In the genomic region with DNA sequence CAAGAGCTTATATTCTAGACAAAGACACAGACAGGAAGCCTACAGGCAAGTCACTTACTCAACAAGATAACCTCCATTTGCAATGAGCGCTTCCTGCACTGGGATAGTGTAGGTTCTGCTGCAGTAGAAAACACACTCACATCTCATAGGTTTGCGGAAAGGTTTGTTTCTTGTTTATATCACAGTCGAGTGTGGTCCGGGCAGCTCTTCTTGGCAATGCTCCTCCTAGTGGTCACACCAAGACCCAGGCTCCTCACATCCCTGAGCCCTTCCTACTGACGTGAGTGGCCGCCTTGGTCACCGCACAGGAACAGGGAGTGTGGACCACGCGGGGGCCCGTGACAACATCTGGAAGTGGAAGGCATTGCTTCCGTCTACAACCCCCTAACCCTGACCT, we compare ENCODE assay signal across 9 cellular contexts. TPM values are rescaled to one million over a fixed set of nuclear protein-coding genes. Genes with fewer than 3 reads are reported as not detected.
DNase-seq lines count a peak whose midpoint lies in the region; ATAC-seq, FAIRE-seq and TF ChIP-seq lines count a peak whose summit lies in the region.
"Had no signal": no experiment of that assay in that cellular context is flagged by ENCODE, and none has a peak within 500 bp of the region (broad histone marks: within the 10 kb centered on the region; RNA-seq: fewer than 3 reads in every experiment).

No MANE protein-coding gene starts in this region.

- H3K36me3 Mint-ChIP-seq in CD4-positive, alpha-beta memory T cell: no peaks in the 10 kb centered on the region

- TF ChIP-seq CTCF in AG10803 (conservative IDR thresholded peaks at IDR 0.05; ENCODE audit: low read length) (peak; percentile 34), HFF-Myc (IDR thresholded peaks at IDR 0.05; ENCODE audit: low read depth, low read length, missing control alignments) (peak; percentile 68), left lung (IDR thresholded peaks at IDR 0.05) (peak in 1 of 2 donors; percentile 33)

- H3K4me1 ChIP-seq in adipocyte (ENCODE audit: control insufficient read depth, insufficient read depth, low read length): no peaks in the 10 kb centered on the region
- H3K4me1 ChIP-seq in left lung: no peaks in the 10 kb centered on the region
- no peaks in the 10 kb centered on the region for H3K4me1 ChIP-seq in CD4-positive, alpha-beta memory T cell (ENCODE audit: insufficient read depth, low read length)

- no peak overlapping the region for H3K27ac Mint-ChIP-seq in CD4-positive, alpha-beta memory T cell

- POLR2A ChIA-PET in CD4-positive, alpha-beta memory T cell (lab: Charles Lee; ENCODE audit: partially characterized antibody): no interaction called here

- H3K4me3 ChIP-seq in AG10803 (ENCODE audit: low read length): no peak overlapping the region
- no peak overlapping the region for H3K4me3 ChIP-seq in HFF-Myc (replicated peaks; ENCODE audit: low read depth, low read length)
- H3K4me3 ChIP-seq in adipocyte (ENCODE audit: low read length): no peak overlapping the region
- no peak overlapping the region for H3K4me3 ChIP-seq in left lung
- no peak overlapping the region for H3K4me3 ChIP-seq in CD4-positive, alpha-beta memory T cell (ENCODE audit: low read length in 2 of 2)

- H3K27ac ChIP-seq in left lung: no peak overlapping the region
- H3K27ac ChIP-seq in CD4-positive, alpha-beta memory T cell (ENCODE audit: low read depth, low read length): no peak overlapping the region

- peaks cover 41% of the 10 kb centered on the region for H3K27me3 ChIP-seq in adipocyte (replicated peaks; ENCODE audit: control insufficient read depth, insufficient read depth, low read length)
- H3K27me3 ChIP-seq in left lung: peaks cover 0 to 24% of the 10 kb centered on the region in 2 donors
- H3K27me3 ChIP-seq in CD4-positive, alpha-beta memory T cell (ENCODE audit: insufficient read depth, low read length): peaks cover 5% of the 10 kb centered on the region

- CTCF ChIA-PET in CD4-positive, alpha-beta memory T cell (lab: Charles Lee; ENCODE audit: partially characterized antibody): no interaction called here

- peaks cover 17% of the 10 kb centered on the region for H3K9me3 ChIP-seq in adipocyte (ENCODE audit: control insufficient read depth, low read length)
- H3K9me3 ChIP-seq in left lung: peaks cover 0 to 3% of the 10 kb centered on the region in 2 donors
- H3K9me3 ChIP-seq in CD4-positive, alpha-beta memory T cell (ENCODE audit: control insufficient read depth in 1 of 2, low read length in 2 of 2): no peaks in the 10 kb centered on the region

- no peak for TF ChIP-seq POLR2A in GM12891 (IDR thresholded peaks at IDR 0.05; ENCODE audit: low read depth, low read length)

- FAIRE-seq in GM12891 (lab: Jason Lieb, UNC): no peak

- H3K9ac ChIP-seq in adipocyte (ENCODE audit: low read length): no peak overlapping the region

- peak; percentile 4 for DNase-seq in AG10803 (ENCODE audit: low read depth)
- peak; percentile 11 for DNase-seq in HFF-Myc (ENCODE audit: extremely low read depth, low read depth)
- peak; percentile 4 for DNase-seq in adipocyte (ENCODE audit: low read depth)
- peak in 1 of 2 donors; percentile 23 for DNase-seq in left lung
- no peak for DNase-seq in CD4-positive, alpha-beta memory T cell
- no peak for DNase-seq in GM12891 (ENCODE audit: insufficient read length, low spot score)
- DNase-seq: right cardiac atrium had no signal

- ATAC-seq in left lung (peak; percentile 49), HG03045 (IDR thresholded peaks at IDR 0.05; ENCODE audit: unreplicated experiment) (no peak), GM21576 (IDR thresholded peaks at IDR 0.05; ENCODE audit: unreplicated experiment) (no peak)

- peaks cover 40 to 62% of the 10 kb centered on the region in 2 donors for H3K27me3 Mint-ChIP-seq in CD4-positive, alpha-beta memory T cell

- intact Hi-C loops in left lung (cut with DNase I): no loop called here
- intact Hi-C loops in CD4-positive, alpha-beta memory T cell (cut with micrococcal nuclease): no loop called here

- H3K4me3 Mint-ChIP-seq in CD4-positive, alpha-beta memory T cell: peak overlapping the region in 1 of 8 donors; percentile 51

- peaks cover 0 to 6% (median 0%) of the 10 kb centered on the region in 4 donors for H3K4me1 Mint-ChIP-seq in CD4-positive, alpha-beta memory T cell

- H3K36me3 ChIP-seq in adipocyte (ENCODE audit: control insufficient read depth, insufficient read depth, low read length, severe bottlenecking): no peaks in the 10 kb centered on the region
- H3K36me3 ChIP-seq in left lung: no peaks in the 10 kb centered on the region
- no peaks in the 10 kb centered on the region for H3K36me3 ChIP-seq in CD4-positive, alpha-beta memory T cell (ENCODE audit: insufficient read depth, low read length)

- peaks cover 4 to 20% (median 8%) of the 10 kb centered on the region in 8 donors for H3K9me3 Mint-ChIP-seq in CD4-positive, alpha-beta memory T cell

TF ChIP-seq in GM12891, 5 proteins besides CTCF, POLR2A, EP300 and RAD21:
- no peak for TF ChIP-seq POU2F2 (IDR thresholded peaks at IDR 0.05; ENCODE audit: low read depth, low read length)
- no peak for TF ChIP-seq POLR2AphosphoS5 (IDR thresholded peaks at IDR 0.05; ENCODE audit: low read depth, low read length)
- TF ChIP-seq PAX5 (IDR thresholded peaks at IDR 0.05; ENCODE audit: insufficient read depth, low read length, severe bottlenecking): no peak
- TF ChIP-seq TAF1 (IDR thresholded peaks at IDR 0.05; ENCODE audit: low read depth, low read length): no peak
- no peak for TF ChIP-seq SPI1 (IDR thresholded peaks at IDR 0.05; ENCODE audit: low read depth, low read length)
TF ChIP-seq in GM12891: peak in this region for 0.

RNA-seq across cellular contexts. Expression of gene RBFOX3, which starts 48.0 kb away (rescaled TPM):
- total RNA-seq in left lung: not detected
- total RNA-seq in CD4-positive, alpha-beta memory T cell: not detected
- polyA plus RNA-seq in CD4-positive, alpha-beta memory T cell: under 1 TPM in 1 of 2 donors, not detected in 1; 0.15 TPM
- 0.19 TPM for polyA plus RNA-seq in GM12891 (2012; ENCODE audit: low read depth, missing spikeins)
- total RNA-seq: right cardiac atrium had no signal

Comparison
In these comparisons a context has a peak if more than half of its experiments do, and no peak if none do; other contexts are left out.
1. DNase-seq: peak in AG10803 (single experiment), HFF-Myc (single experiment) and adipocyte (single experiment); none in CD4-positive, alpha-beta memory T cell (0 of 5) and GM12891 (single experiment).